Comparison of ENCODE assay signal across 15 cellular contexts in genomic region chr2:57890993-57891688, GRCh38.
"Had no signal": no experiment of that assay in that cellular context is flagged by ENCODE, and none has a peak within 500 bp of the region (broad histone marks: within the 10 kb centered on the region; RNA-seq: fewer than 3 reads in every experiment).

No MANE protein-coding gene starts in this region.

- DNase-seq: activated CD8-positive, alpha-beta memory T cell treated with anti-CD3 and anti-CD28 coated beads, Interleukin-2, amount 10 ng/mL, durations not matched to agents 7 days and 5 days; activated effector memory CD4-positive, alpha-beta T cell treated with anti-CD3 and anti-CD28 coated beads, Interleukin-2, amount 50 U/mL, for 16 hours; activated T-cell treated with anti-CD3 and anti-CD28 coated beads, Interleukin-2, amount 50 U/mL, for 4 hours; aorta; esophagus squamous epithelium; heart right ventricle; natural killer cell; stimulated activated CD4-positive, alpha-beta T cell treated with anti-CD3 and anti-CD28 coated beads, Interleukin-12 subunit alpha, Interleukin-12 subunit beta, amount 100 ng/mL, for 4 hours; stimulated activated naive CD4-positive, alpha-beta T cell treated with Interleukin-2 at 50 U/mL for 16 hours; T-helper 2 cell had no signal

- H3K27ac ChIP-seq: esophagus squamous epithelium, heart right ventricle, right atrium auricular region, suprapubic skin had no signal

- ATAC-seq: activated CD8-positive, alpha-beta memory T cell treated with anti-CD3 and anti-CD28 coated beads, Interleukin-2, amount 10 ng/mL, durations not matched to agents 7 days and 5 days; activated T-cell treated with anti-CD3 and anti-CD28 coated beads, Interleukin-2, amount 50 U/mL, for 4 hours; heart right ventricle; left lobe of liver; natural killer cell had no signal

- H3K4me3 ChIP-seq: esophagus squamous epithelium, heart right ventricle, right atrium auricular region, suprapubic skin had no signal

- H3K27me3 ChIP-seq: esophagus squamous epithelium, heart right ventricle, right atrium auricular region, suprapubic skin had no signal

- FAIRE-seq: frontal cortex, islet of Langerhans had no signal

- H3K36me3 ChIP-seq: esophagus squamous epithelium, heart right ventricle, right atrium auricular region, suprapubic skin had no signal

- H3K9me3 ChIP-seq: esophagus squamous epithelium, heart right ventricle, right atrium auricular region, suprapubic skin had no signal

- H3K4me1 ChIP-seq: esophagus squamous epithelium, right atrium auricular region, suprapubic skin had no signal
